ENCODE assay signal across 28 cellular contexts in genomic region chr2:100619951-100620350, GRCh38.
"Had no signal": no experiment of that assay in that cellular context is flagged by ENCODE, and none has a peak within 500 bp of the region (broad histone marks: within the 10 kb centered on the region; RNA-seq: fewer than 3 reads in every experiment).

No MANE protein-coding gene starts in this region.

- ATAC-seq: left colon; mucosa of descending colon; naive thymus-derived CD4-positive, alpha-beta T cell; pancreas; right cardiac atrium; sciatic nerve; stimulated activated memory B cell treated with anti-CD40 and anti-IgM and Interleukin-4, amounts not matched to agents 10 μg/mL and 1 μg/mL and 100 μg/mL, for 72 hours; stimulated activated naive CD8-positive, alpha-beta T cell treated with anti-CD3 and anti-CD28 coated beads, Interleukin-15, amount 100 ng/mL, for 72 hours had no signal

- H3K36me3 Mint-ChIP-seq: natural killer cell treated with Interleukin-12 subunit alpha and Interleukin-12 subunit beta and Interleukin-15 and Interleukin-18, amount 100 ng/mL, for 72 hours; stimulated activated memory B cell treated with anti-CD40 and anti-IgM and Interleukin-4, amounts not matched to agents 10 μg/mL and 1 μg/mL and 100 μg/mL, for 72 hours; type B pancreatic cell had no signal

- H3K9me3 ChIP-seq: left ventricle myocardium inferior, mucosa of descending colon, pancreas, prostate gland, tibial nerve, vagina had no signal

- H3K27me3 ChIP-seq: pancreas, tibial nerve, vagina had no signal

- H3K4me3 Mint-ChIP-seq: naive thymus-derived CD4-positive, alpha-beta T cell; natural killer cell treated with Interleukin-12 subunit alpha and Interleukin-12 subunit beta and Interleukin-15 and Interleukin-18, amount 100 ng/mL, for 72 hours; neural crest cell; stimulated activated memory B cell treated with anti-CD40 and anti-IgM and Interleukin-4, amounts not matched to agents 10 μg/mL and 1 μg/mL and 100 μg/mL, for 72 hours; stimulated activated naive CD8-positive, alpha-beta T cell treated with anti-CD3 and anti-CD28 coated beads, Interleukin-15, amount 100 ng/mL, for 72 hours; type B pancreatic cell had no signal

- H3K4me3 ChIP-seq: left ventricle myocardium inferior, lung, mucosa of descending colon, pancreas, prostate gland, skin epidermis, tibial nerve, vagina had no signal

- H3K27me3 Mint-ChIP-seq: stimulated activated naive CD8-positive, alpha-beta T cell treated with anti-CD3 and anti-CD28 coated beads, Interleukin-15, amount 100 ng/mL, for 72 hours had no signal

- H3K9me3 Mint-ChIP-seq: natural killer cell treated with Interleukin-12 subunit alpha and Interleukin-12 subunit beta and Interleukin-15 and Interleukin-18, amount 100 ng/mL, for 72 hours; type B pancreatic cell had no signal

- H3K4me1 Mint-ChIP-seq: neural crest cell; stimulated activated memory B cell treated with anti-CD40 and anti-IgM and Interleukin-4, amounts not matched to agents 10 μg/mL and 1 μg/mL and 100 μg/mL, for 72 hours; stimulated activated naive CD8-positive, alpha-beta T cell treated with anti-CD3 and anti-CD28 coated beads, Interleukin-15, amount 100 ng/mL, for 72 hours had no signal

- H3K4me1 ChIP-seq: pancreas, prostate gland, tibial nerve, vagina had no signal

- H3K27ac ChIP-seq: left ventricle myocardium inferior, pancreas, prostate gland, skin epidermis, tibial nerve, vagina had no signal

- H3K27ac Mint-ChIP-seq: natural killer cell treated with Interleukin-12 subunit alpha and Interleukin-12 subunit beta and Interleukin-15 and Interleukin-18, amount 100 ng/mL, for 72 hours; stimulated activated memory B cell treated with anti-CD40 and anti-IgM and Interleukin-4, amounts not matched to agents 10 μg/mL and 1 μg/mL and 100 μg/mL, for 72 hours; stimulated activated naive CD8-positive, alpha-beta T cell treated with anti-CD3 and anti-CD28 coated beads, Interleukin-15, amount 100 ng/mL, for 72 hours; type B pancreatic cell had no signal

- H3K36me3 ChIP-seq: left ventricle myocardium inferior, pancreas, prostate gland, tibial nerve, vagina had no signal

- DNase-seq: kidney glomerular epithelial cell; left colon; left ventricle myocardium inferior; mesendoderm; midbrain; mucosa of descending colon; naive thymus-derived CD4-positive, alpha-beta T cell; nucleus accumbens; pancreas; posterior cingulate gyrus; retina; stimulated activated CD4-positive, alpha-beta T cell treated with anti-CD3 and anti-CD28 coated beads, Interleukin-2, amount 100 ng/mL, for 48 hours; stimulated activated CD4-positive, alpha-beta T cell treated with anti-CD3 and anti-CD28 coated beads, Interleukin-4, amount 100 ng/mL, for 4 hours; stimulated activated CD8-positive, alpha-beta memory T cell treated with anti-CD3 and anti-CD28 coated beads, Interleukin-4, amount 100 ng/mL, for 48 hours; stimulated activated naive CD4-positive, alpha-beta T cell treated with Interleukin-2 at 50 U/mL for 16 hours; stimulated activated naive CD8-positive, alpha-beta T cell treated with anti-CD3 and anti-CD28 coated beads, Interleukin-15, amount 100 ng/mL, for 72 hours; substantia nigra had no signal
